ENCODE assay signal across 8 cellular contexts in genomic region chr2:47323009-47323821, GRCh38. TPM values are rescaled to one million over a fixed set of nuclear protein-coding genes. Genes with fewer than 3 reads are reported as not detected.
DNase-seq lines count a peak whose midpoint lies in the region; ATAC-seq and TF ChIP-seq lines count a peak whose summit lies in the region.

No MANE protein-coding gene starts in this region.

- no peak overlapping the region for H2AFZ ChIP-seq in Karpas-422 (ENCODE audit: low read length)

- H4K20me1 ChIP-seq in Karpas-422 (ENCODE audit: insufficient read depth, low read depth, low read length) = 0 out of 2 replicates have a peak, but pooled peaks cover 3% of the 10 kb centered on the region

- peaks cover 13% of the 10 kb centered on the region for H3K4me1 ChIP-seq in Karpas-422 (ENCODE audit: low read length)
- H3K4me1 ChIP-seq in Peyer's patch = no peaks in the 10 kb centered on the region
- H3K4me1 ChIP-seq in neutrophil (ENCODE audit: control insufficient read depth in 1 of 2, insufficient read depth in 1 of 2, low read depth in 1 of 2, low read length in 1 of 2) = peaks cover 0 to 4% of the 10 kb centered on the region in 2 experiments

- H3K36me3 ChIP-seq in Karpas-422 (ENCODE audit: insufficient read depth, low read length) = no peaks in the 10 kb centered on the region
- no peaks in the 10 kb centered on the region for H3K36me3 ChIP-seq in Peyer's patch
- no peaks in the 10 kb centered on the region for H3K36me3 ChIP-seq in neutrophil

- no peak overlapping the region for H3K4me2 ChIP-seq in Karpas-422 (ENCODE audit: low read depth, low read length, poor library complexity, severe bottlenecking)

- ATAC-seq in GM21717 (IDR thresholded peaks at IDR 0.05; ENCODE audit: unreplicated experiment) = peak; percentile 63

- H3K4me3 ChIP-seq in Karpas-422 (ENCODE audit: low read length) (no peak overlapping the region), Peyer's patch (no peak overlapping the region), fibroblast of pulmonary artery (replicated peaks; ENCODE audit: low read depth, low read length) (no peak overlapping the region), neutrophil (ENCODE audit: low read depth in 1 of 2, low read length in 1 of 2) (no peak overlapping the region)

- H3K27ac ChIP-seq in Karpas-422 (ENCODE audit: low read length) (no peak overlapping the region), Peyer's patch (peak overlapping the region in 1 of 4 donors; percentile 21), neutrophil (no peak overlapping the region), temporal lobe (ENCODE audit: low read depth, low read length) (peak overlapping the region; percentile 96)

- H3K27me3 ChIP-seq in Karpas-422 (ENCODE audit: low read length) (no peaks in the 10 kb centered on the region), Peyer's patch (no peaks in the 10 kb centered on the region), neutrophil (peaks cover 13% of the 10 kb centered on the region)

- no peak for TF ChIP-seq POLR2A in Peyer's patch (IDR thresholded peaks at IDR 0.05)

- H3K79me2 ChIP-seq in Karpas-422 (ENCODE audit: low read length) = no peaks in the 10 kb centered on the region

- no peaks in the 10 kb centered on the region for H3K9me2 ChIP-seq in Karpas-422 (replicated peaks; ENCODE audit: insufficient read depth, low read length)

- H3K9ac ChIP-seq in Karpas-422 (ENCODE audit: low read length) = no peak overlapping the region

- H3K9me3 ChIP-seq in Karpas-422 (ENCODE audit: low read length) (no peaks in the 10 kb centered on the region), Peyer's patch (no peaks in the 10 kb centered on the region), neutrophil (no peaks in the 10 kb centered on the region)

- peak; percentile 81 for DNase-seq in Daoy (ENCODE audit: low read depth)
- peak; percentile 90 for DNase-seq in Karpas-422
- peak; percentile 71 to 89 (median 84) for DNase-seq in Peyer's patch
- DNase-seq in activated T-cell treated with anti-CD3 and anti-CD28 coated beads, Interleukin-2, amount 50 U/mL, for 48 hours = peak; percentile 79 to 85
- DNase-seq in fibroblast of pulmonary artery (ENCODE audit: low read depth) = peak; percentile 81

- TF ChIP-seq CTCF in Peyer's patch (IDR thresholded peaks at IDR 0.05) (peak; percentile 90 to 99 (median 96)), fibroblast of pulmonary artery (IDR thresholded peaks at IDR 0.05; ENCODE audit: low read length, missing control alignments) (peak; percentile 94), neutrophil (IDR thresholded peaks at IDR 0.05) (peak; percentile 96)

RNA-seq across cellular contexts. Expression of gene EPCAM, which starts 45.9 kb away (rescaled TPM):
- total RNA-seq in Daoy (2014; rRNA removed; shearing (Covaris generic)) = 0.51 TPM in 1 of 2 replicates, not detected in the other
- total RNA-seq in Karpas-422 (2014; rRNA removed; shearing (Covaris generic); ENCODE audit: low replicate concordance) = not detected in 2 replicates
- total RNA-seq in Peyer's patch (100 to 1,000 TPM in 3 of 4 donors, 10 to 100 TPM in 1; 62.7 to 969 (median 724) TPM), temporal lobe (14.0 TPM)
